14 cellular contexts compared by ENCODE assay signal in genomic region chr18:28995319-28995718, GRCh38.
DNase-seq lines count a peak whose midpoint lies in the region; ATAC-seq and TF ChIP-seq lines count a peak whose summit lies in the region.
"Had no signal": no experiment of that assay in that cellular context is flagged by ENCODE, and none has a peak within 500 bp of the region (broad histone marks: within the 10 kb centered on the region; RNA-seq: fewer than 3 reads in every experiment).

No MANE protein-coding gene starts in this region.

- no peak overlapping the region for H3K4me2 ChIP-seq in SK-N-SH
- H3K4me2 ChIP-seq: BLaER1 treated with 17β-estradiol and CSF1 and Interleukin-3, amounts not matched to agents 10 nM and 100 nM had no signal

- no peaks in the 10 kb centered on the region for H4K20me1 ChIP-seq in SK-N-SH (ENCODE audit: insufficient read depth)
- H4K20me1 ChIP-seq: BLaER1 treated with 17β-estradiol and CSF1 and Interleukin-3, amounts not matched to agents 10 nM and 100 nM had no signal

- CTCF ChIA-PET in AG04450 (lab: Charles Lee) = interaction anchor here (0.6 to 1.0 kb wide), 2 partner anchors 65 to 613 kb away, joined by 3 read pairs; no protein-coding TSS in a partner anchor
- CTCF ChIA-PET in SK-N-SH (lab: Yijun Ruan, JAX) = interaction anchor here (0.5 to 1.4 kb wide), 5 partner anchors 10 to 337 kb away, joined by 3 read pairs; no protein-coding TSS in a partner anchor

- no peaks in the 10 kb centered on the region for H3K9me2 ChIP-seq in SK-N-SH

- TF ChIP-seq RAD21 in SK-N-SH (IDR thresholded peaks at IDR 0.05; ENCODE audit: low read length) = peak; percentile 48

- H3K9ac ChIP-seq in SK-N-SH = no peak overlapping the region
- H3K9ac ChIP-seq: BLaER1 treated with 17β-estradiol and CSF1 and Interleukin-3, amounts not matched to agents 10 nM and 100 nM had no signal

- TF ChIP-seq EP300 in SK-N-SH (IDR thresholded peaks at IDR 0.05; ENCODE audit: borderline replicate concordance in 1 of 2, low read depth in 1 of 2, low read length in 1 of 2) = no peak

- H3K27ac ChIP-seq in AG04450 (ENCODE audit: low read depth, low read length) (no peak overlapping the region), SK-N-SH (ENCODE audit: low read depth in 2 of 2, low read length in 1 of 2) (no peak overlapping the region)
- H3K27ac ChIP-seq: BLaER1 treated with 17β-estradiol and CSF1 and Interleukin-3, amounts not matched to agents 10 nM and 100 nM; sigmoid colon had no signal

- ATAC-seq in GM18498 (IDR thresholded peaks at IDR 0.05; ENCODE audit: unreplicated experiment) = no peak
- ATAC-seq: WTC11 had no signal

- H3F3A ChIP-seq in SK-N-SH (replicated peaks; ENCODE audit: insufficient read depth) = no peaks in the 10 kb centered on the region

- DNase-seq in AG04450 (ENCODE audit: low read depth, low spot score) = no peak
- DNase-seq in HFF-Myc (ENCODE audit: extremely low read depth, low read depth) = no peak
- DNase-seq in SK-N-SH = peak; percentile 7
- DNase-seq in fibroblast of the aortic adventitia (ENCODE audit: low read depth) = peak; percentile 11
- no peak for DNase-seq in NOMO-1 treated with dmso at 0.1 percent for 144 hours (lab: John Stamatoyannopoulos, UW; ENCODE audit: unreplicated experiment)
- no peak for DNase-seq in COLO668 (lab: John Stamatoyannopoulos, UW; ENCODE audit: unreplicated experiment)
- no peak for DNase-seq in 8988T
- DNase-seq: activated T-cell treated with anti-CD3 and anti-CD28 coated beads, Interleukin-2, amount 50 U/mL, for 1 hour; glutamatergic neuron; naive B cell; sigmoid colon had no signal

- POLR2A ChIA-PET in AG04450 (lab: Yijun Ruan, JAX) (no interaction called here), SK-N-SH (lab: Yijun Ruan, JAX) (no interaction called here)

- TF ChIP-seq CTCF in AG04450 (IDR thresholded peaks at IDR 0.05; ENCODE audit: low read depth, low read length) (peak; percentile 45), HFF-Myc (IDR thresholded peaks at IDR 0.05; ENCODE audit: low read depth, low read length, missing control alignments) (peak; percentile 23), SK-N-SH (IDR thresholded peaks at IDR 0.05) (peak; percentile 41), fibroblast of the aortic adventitia (IDR thresholded peaks at IDR 0.05; ENCODE audit: insufficient read depth, low read length) (peak; percentile 44)

- no peaks in the 10 kb centered on the region for H3K36me3 ChIP-seq in SK-N-SH (replicated peaks in 1 of 2; ENCODE audit: control insufficient read depth in 1 of 2, insufficient read depth in 2 of 2, low read length in 1 of 2)
- H3K36me3 ChIP-seq: BLaER1 treated with 17β-estradiol and CSF1 and Interleukin-3, amounts not matched to agents 10 nM and 100 nM; sigmoid colon had no signal

- H3K9me3 ChIP-seq in AG04450 (ENCODE audit: control insufficient read depth, insufficient read depth, low read length) (no peaks in the 10 kb centered on the region), SK-N-SH (no peaks in the 10 kb centered on the region)
- H3K9me3 ChIP-seq: BLaER1 treated with 17β-estradiol and CSF1 and Interleukin-3, amounts not matched to agents 10 nM and 100 nM; sigmoid colon had no signal

- no peak overlapping the region for H3K4me3 ChIP-seq in AG04450 (ENCODE audit: low read depth, low read length)
- no peak overlapping the region for H3K4me3 ChIP-seq in HFF-Myc (replicated peaks; ENCODE audit: low read depth, low read length)
- no peak overlapping the region for H3K4me3 ChIP-seq in SK-N-SH (ENCODE audit: low read depth in 2 of 2, low read length in 1 of 2)
- H3K4me3 ChIP-seq in fibroblast of the aortic adventitia (ENCODE audit: low read depth, low read length) = no peak overlapping the region
- H3K4me3 ChIP-seq: BLaER1 treated with 17β-estradiol and CSF1 and Interleukin-3, amounts not matched to agents 10 nM and 100 nM; sigmoid colon had no signal

- H3K4me1 ChIP-seq in SK-N-SH (ENCODE audit: control insufficient read depth in 1 of 2, insufficient read depth in 2 of 2, low read depth in 1 of 2, low read length in 1 of 2) = no peaks in the 10 kb centered on the region
- H3K4me1 ChIP-seq: BLaER1 treated with 17β-estradiol and CSF1 and Interleukin-3, amounts not matched to agents 10 nM and 100 nM; sigmoid colon had no signal

- H3K27me3 ChIP-seq in AG04450 (ENCODE audit: control insufficient read depth, insufficient read depth, low read length) = no peaks in the 10 kb centered on the region
- no peaks in the 10 kb centered on the region for H3K27me3 ChIP-seq in SK-N-SH (ENCODE audit: insufficient read depth)
- H3K27me3 ChIP-seq: BLaER1 treated with 17β-estradiol and CSF1 and Interleukin-3, amounts not matched to agents 10 nM and 100 nM; sigmoid colon had no signal

- no peak overlapping the region for H2AFZ ChIP-seq in SK-N-SH (ENCODE audit: low read depth)

- H3K79me2 ChIP-seq in SK-N-SH (ENCODE audit: insufficient read depth) = no peaks in the 10 kb centered on the region

TF ChIP-seq in SK-N-SH, 30 proteins besides CTCF, POLR2A, EP300 and RAD21:
- TF ChIP-seq TCF12 (IDR thresholded peaks at IDR 0.05) (no peak), SMC3 (IDR thresholded peaks at IDR 0.05; ENCODE audit: low read depth, low read length) (peak; percentile 32)

Comparison
In these comparisons a context has a peak if more than half of its experiments do, and no peak if none do; other contexts are left out.
1. DNase-seq: peak in SK-N-SH (single experiment) and fibroblast of the aortic adventitia (single experiment); none in AG04450 (single experiment), HFF-Myc (single experiment), NOMO-1 treated with dmso at 0.1 percent for 144 hours (single experiment), COLO668 (single experiment) and 8988T (single experiment).
2. Peak in every context shown above with its lines, with median percentiles within 50 percentile points of each other: CTCF ChIP-seq.